10 cellular contexts compared by ENCODE assay signal in the genomic region with DNA sequence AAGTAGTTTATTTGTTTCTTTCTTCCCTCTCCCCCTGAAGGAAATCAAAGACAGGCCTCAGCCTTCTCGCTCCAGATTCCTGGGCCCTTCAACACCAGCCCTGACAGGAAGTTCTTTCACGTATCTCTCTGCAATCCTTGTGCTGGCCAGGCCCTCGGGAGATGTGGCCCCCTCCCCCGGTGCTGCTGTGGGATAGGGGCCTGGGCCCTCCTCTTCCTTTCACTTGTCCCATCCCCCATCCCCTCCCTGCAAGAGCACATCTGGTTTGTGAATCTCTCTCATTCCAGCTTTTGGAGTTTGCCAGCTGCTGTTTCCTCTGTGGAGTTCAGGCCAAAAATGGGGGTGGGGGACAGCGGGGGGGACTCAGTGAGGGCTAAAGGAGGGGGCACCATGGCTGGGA. TPM values are rescaled to one million over a fixed set of nuclear protein-coding genes. Genes with fewer than 3 reads are reported as not detected.
A peak's percentile ranks its signal among the peaks of the same experiment; 100 is the strongest.
DNase-seq lines count a peak whose midpoint lies in the region; ATAC-seq and TF ChIP-seq lines count a peak whose summit lies in the region.
"Had no signal": no experiment of that assay in that cellular context is flagged by ENCODE, and none has a peak within 500 bp of the region (broad histone marks: within the 10 kb centered on the region; RNA-seq: fewer than 3 reads in every experiment).

No MANE protein-coding gene starts in this region.

- no peaks in the 10 kb centered on the region for H3K4me1 Mint-ChIP-seq in activated CD8-positive, alpha-beta T cell treated with anti-CD3 and anti-CD28 coated beads, Interleukin-2, amount 10 ng/mL, durations not matched to agents 7 days and 5 days (ENCODE audit: low read depth)
- H3K4me1 Mint-ChIP-seq: activated naive CD4-positive, alpha-beta T cell treated with anti-CD3 and anti-CD28 coated beads, Interleukin-2, amount 10 ng/mL, durations not matched to agents 7 days and 5 days had no signal

- POLR2A ChIA-PET in activated CD8-positive, alpha-beta T cell treated with anti-CD3 and anti-CD28 coated beads, Interleukin-2, amount 10 ng/mL, durations not matched to agents 7 days and 5 days (lab: Charles Lee): no interaction called here

- intact Hi-C loops in esophagus squamous epithelium (cut with DNase I): no loop called here
- intact Hi-C loops in tibial artery (cut with DNase I; ENCODE audit: low total_unique reads): no loop called here

- CTCF ChIA-PET in activated CD8-positive, alpha-beta T cell treated with anti-CD3 and anti-CD28 coated beads, Interleukin-2, amount 10 ng/mL, durations not matched to agents 7 days and 5 days (lab: Charles Lee): interaction anchor here (1.1 kb wide), 1 partner anchor 48 kb away, joined by 5 read pairs; no protein-coding TSS in a partner anchor

- TF ChIP-seq POLR2A in esophagus squamous epithelium (IDR thresholded peaks at IDR 0.05): no peak

- peak overlapping the region; percentile 42 for H3K9ac ChIP-seq in NT2/D1 (ENCODE audit: insufficient read length, low read depth)

- H3K27me3 ChIP-seq in NT2/D1 (ENCODE audit: insufficient read depth, insufficient read length) (no peaks in the 10 kb centered on the region), esophagus squamous epithelium (no peaks in the 10 kb centered on the region), tibial artery (no peaks in the 10 kb centered on the region)

- no peak for DNase-seq in NT2/D1 (ENCODE audit: low read depth, low spot score)
- no peak for DNase-seq in esophagus squamous epithelium (lab: John Stamatoyannopoulos, UW)
- DNase-seq in tibial artery: no peak
- DNase-seq in activated CD8-positive, alpha-beta T cell treated with anti-CD3 and anti-CD28 coated beads, Interleukin-2, amount 10 ng/mL, durations not matched to agents 7 days and 5 days: no peak
- DNase-seq: activated naive CD4-positive, alpha-beta T cell treated with anti-CD3 and anti-CD28 coated beads, Interleukin-2, amount 10 ng/mL, durations not matched to agents 7 days and 5 days had no signal

- no peaks in the 10 kb centered on the region for H3K9me3 ChIP-seq in NT2/D1 (ENCODE audit: insufficient read depth, low read length)
- H3K9me3 ChIP-seq in esophagus squamous epithelium: no peaks in the 10 kb centered on the region
- no peaks in the 10 kb centered on the region for H3K9me3 ChIP-seq in mesodermal cell (ENCODE audit: control insufficient read depth, low read length)
- H3K9me3 ChIP-seq in tibial artery: no peaks in the 10 kb centered on the region

- 41 to 63% methylated on average over 4 of the region's 5 CpGs for WGBS in esophagus squamous epithelium, 2 donors
- 6 to 12% methylated on average over 4 of the region's 5 CpGs for WGBS in mesodermal cell (ENCODE audit: insufficient coverage in 2 of 2), 2 experiments

- H3K27me3 Mint-ChIP-seq in activated CD8-positive, alpha-beta T cell treated with anti-CD3 and anti-CD28 coated beads, Interleukin-2, amount 10 ng/mL, durations not matched to agents 7 days and 5 days (ENCODE audit: low read depth): peaks cover 24% of the 10 kb centered on the region

- no peak overlapping the region for H3K4me3 Mint-ChIP-seq in activated CD8-positive, alpha-beta T cell treated with anti-CD3 and anti-CD28 coated beads, Interleukin-2, amount 10 ng/mL, durations not matched to agents 7 days and 5 days
- H3K4me3 Mint-ChIP-seq: activated naive CD4-positive, alpha-beta T cell treated with anti-CD3 and anti-CD28 coated beads, Interleukin-2, amount 10 ng/mL, durations not matched to agents 7 days and 5 days had no signal

- H3K4me1 ChIP-seq in NT2/D1 (ENCODE audit: insufficient read depth, insufficient read length): peaks cover 32% of the 10 kb centered on the region
- H3K4me1 ChIP-seq in esophagus squamous epithelium: peaks cover 38 to 89% (median 57%) of the 10 kb centered on the region in 3 donors
- peaks cover 61% of the 10 kb centered on the region for H3K4me1 ChIP-seq in mesodermal cell (ENCODE audit: control insufficient read depth, insufficient read depth, low read length, poor library complexity, severe bottlenecking)
- peaks cover 0 to 100% (median 73%) of the 10 kb centered on the region in 4 donors for H3K4me1 ChIP-seq in tibial artery

- H3K27ac Mint-ChIP-seq in activated CD8-positive, alpha-beta T cell treated with anti-CD3 and anti-CD28 coated beads, Interleukin-2, amount 10 ng/mL, durations not matched to agents 7 days and 5 days: no peak overlapping the region
- H3K27ac Mint-ChIP-seq: activated naive CD4-positive, alpha-beta T cell treated with anti-CD3 and anti-CD28 coated beads, Interleukin-2, amount 10 ng/mL, durations not matched to agents 7 days and 5 days had no signal

- H3K4me3 ChIP-seq in NT2/D1 (ENCODE audit: insufficient read length, low read depth) (no peak overlapping the region), esophagus squamous epithelium (peak overlapping the region in 2 of 4 donors; percentile 15 to 52), mesodermal cell (ENCODE audit: extremely low read depth, insufficient read depth, low read length, poor library complexity, severe bottlenecking) (no peak overlapping the region), tibial artery (peak overlapping the region; percentile 24 to 35)

- peaks cover 37% of the 10 kb centered on the region for H3K36me3 ChIP-seq in NT2/D1 (ENCODE audit: insufficient read depth, insufficient read length, low read length)
- peaks cover 0 to 52% (median 5%) of the 10 kb centered on the region in 3 donors for H3K36me3 ChIP-seq in esophagus squamous epithelium
- peaks cover 42% of the 10 kb centered on the region for H3K36me3 ChIP-seq in mesodermal cell (ENCODE audit: control insufficient read depth, insufficient read depth, low read length)
- peaks cover 17 to 23% (median 21%) of the 10 kb centered on the region in 3 donors for H3K36me3 ChIP-seq in tibial artery

- no peaks in the 10 kb centered on the region for H3K9me3 Mint-ChIP-seq in activated CD8-positive, alpha-beta T cell treated with anti-CD3 and anti-CD28 coated beads, Interleukin-2, amount 10 ng/mL, durations not matched to agents 7 days and 5 days (ENCODE audit: insufficient read depth)
- H3K9me3 Mint-ChIP-seq: activated naive CD4-positive, alpha-beta T cell treated with anti-CD3 and anti-CD28 coated beads, Interleukin-2, amount 10 ng/mL, durations not matched to agents 7 days and 5 days had no signal

- H3K27ac ChIP-seq in esophagus squamous epithelium (peak overlapping the region; percentile 63 to 100 (median 98)), mesodermal cell (ENCODE audit: low read depth, low read length, severe bottlenecking) (peak overlapping the region; percentile 84), tibial artery (peak overlapping the region; percentile 95 to 99)

- no peaks in the 10 kb centered on the region for H3K36me3 Mint-ChIP-seq in activated CD8-positive, alpha-beta T cell treated with anti-CD3 and anti-CD28 coated beads, Interleukin-2, amount 10 ng/mL, durations not matched to agents 7 days and 5 days (ENCODE audit: low read depth)
- H3K36me3 Mint-ChIP-seq: activated naive CD4-positive, alpha-beta T cell treated with anti-CD3 and anti-CD28 coated beads, Interleukin-2, amount 10 ng/mL, durations not matched to agents 7 days and 5 days had no signal

- no peak for TF ChIP-seq CTCF in esophagus squamous epithelium (IDR thresholded peaks at IDR 0.05)
- TF ChIP-seq CTCF in tibial artery (IDR thresholded peaks at IDR 0.05): no peak

- ATAC-seq in HG02798 (IDR thresholded peaks at IDR 0.05; ENCODE audit: poor library complexity, unreplicated experiment): no peak
- no peak for ATAC-seq in GM18870 (IDR thresholded peaks at IDR 0.05; ENCODE audit: unreplicated experiment)
- ATAC-seq in GM21515 (IDR thresholded peaks at IDR 0.05; ENCODE audit: unreplicated experiment): no peak
- no peak for ATAC-seq in activated CD8-positive, alpha-beta T cell treated with anti-CD3 and anti-CD28 coated beads, Interleukin-2, amount 10 ng/mL, durations not matched to agents 7 days and 5 days

RNA-seq across cellular contexts. Expression of a gene that starts 7.2 kb away (rescaled TPM):
- total RNA-seq in esophagus squamous epithelium: 100 to 1,000 TPM in 1 of 4 donors, 10 to 100 TPM in 3; 60.8 to 147 (median 81.9) TPM
- 90.4 TPM for polyA plus RNA-seq in mesodermal cell (2013, experiment 1 of 2)
- 68.9 TPM for polyA plus RNA-seq in mesodermal cell (2013, experiment 2 of 2)
- under 1 TPM; 0.39 to 0.40 TPM for total RNA-seq in activated CD8-positive, alpha-beta T cell treated with anti-CD3 and anti-CD28 coated beads, Interleukin-2, amount 10 ng/mL, durations not matched to agents 7 days and 5 days

RNA-seq across cellular contexts. Expression of a gene that starts 11.9 kb away (rescaled TPM):
- not detected for total RNA-seq in esophagus squamous epithelium
- not detected for polyA plus RNA-seq in mesodermal cell (2013, experiment 1 of 2)
- polyA plus RNA-seq in mesodermal cell (2013, experiment 2 of 2): not detected
- not detected for total RNA-seq in activated CD8-positive, alpha-beta T cell treated with anti-CD3 and anti-CD28 coated beads, Interleukin-2, amount 10 ng/mL, durations not matched to agents 7 days and 5 days
- total RNA-seq: NCI-H460 had no signal

RNA-seq across cellular contexts. Expression of a gene that starts 24.3 kb away (rescaled TPM):
- total RNA-seq in esophagus squamous epithelium: 100 to 1,000 TPM in 2 of 4 donors, 10 to 100 TPM in 2; 72.7 to 138 (median 102) TPM
- polyA plus RNA-seq in mesodermal cell (2013, experiment 1 of 2): 52.0 TPM
- 49.3 TPM for polyA plus RNA-seq in mesodermal cell (2013, experiment 2 of 2)
- 100 to 1,000 TPM; 189 TPM for total RNA-seq in activated CD8-positive, alpha-beta T cell treated with anti-CD3 and anti-CD28 coated beads, Interleukin-2, amount 10 ng/mL, durations not matched to agents 7 days and 5 days

RNA-seq across cellular contexts. Expression of a gene that starts 46.6 kb away (rescaled TPM):
- total RNA-seq in esophagus squamous epithelium: 10 to 100 TPM in 3 of 4 donors, 1 to 10 TPM in 1; 9.1 to 25.2 (median 13.3) TPM
- 46.9 TPM for polyA plus RNA-seq in mesodermal cell (2013, experiment 1 of 2)
- polyA plus RNA-seq in mesodermal cell (2013, experiment 2 of 2): 34.1 TPM
- total RNA-seq in activated CD8-positive, alpha-beta T cell treated with anti-CD3 and anti-CD28 coated beads, Interleukin-2, amount 10 ng/mL, durations not matched to agents 7 days and 5 days: 10 to 100 TPM; 12.9 to 13.7 TPM

RNA-seq across cellular contexts. Expression of a gene that starts 56.9 kb away (rescaled TPM):
- 1 to 10 TPM; 4.1 to 7.6 (median 6.7) TPM for total RNA-seq in esophagus squamous epithelium
- 21.3 TPM for polyA plus RNA-seq in mesodermal cell (2013, experiment 1 of 2)
- polyA plus RNA-seq in mesodermal cell (2013, experiment 2 of 2): 19.8 TPM
- total RNA-seq in activated CD8-positive, alpha-beta T cell treated with anti-CD3 and anti-CD28 coated beads, Interleukin-2, amount 10 ng/mL, durations not matched to agents 7 days and 5 days: 10 to 100 TPM; 56.4 to 56.9 TPM

Comparison
In these comparisons a context has a peak if more than half of its experiments do, and no peak if none do; other contexts are left out.
1. H3K4me3 ChIP-seq: peak in tibial artery (2 of 2); none in NT2/D1 (single experiment) and mesodermal cell (single experiment).
2. RNA of a gene that starts 7.2 kb away (total RNA-seq): 60.8 to 147 TPM in esophagus squamous epithelium; 0.39 to 0.40 TPM in activated CD8-positive, alpha-beta T cell treated with anti-CD3 and anti-CD28 coated beads, Interleukin-2, amount 10 ng/mL, durations not matched to agents 7 days and 5 days; every median in the first group is over 10 times any median in the second.
3. Peak in every context shown above with its lines, with median percentiles within 50 percentile points of each other: H3K27ac ChIP-seq.